21 cellular contexts compared by ENCODE assay signal in genomic region chr4:7333024-7333780, GRCh38.
"Had no signal": no experiment of that assay in that cellular context is flagged by ENCODE, and none has a peak within 500 bp of the region (broad histone marks: within the 10 kb centered on the region; RNA-seq: fewer than 3 reads in every experiment).

No MANE protein-coding gene starts in this region.

- H3K27ac Mint-ChIP-seq: activated CD4-positive, alpha-beta memory T cell treated with anti-CD3 and anti-CD28 coated beads, Interleukin-2, amount 10 ng/mL, durations not matched to agents 7 days and 5 days; activated naive CD8-positive, alpha-beta T cell treated with anti-CD3 and anti-CD28 coated beads, Interleukin-2, amount 10 ng/mL, durations not matched to agents 7 days and 5 days; activated T-cell treated with anti-CD3 and anti-CD28 coated beads, Interleukin-2, amount 50 U/mL, for 72 hours; T-cell had no signal

- H3K9ac ChIP-seq: KMS-11 had no signal

- H3K27ac ChIP-seq: breast epithelium, KMS-11, SK-N-MC had no signal

- H3K4me3 Mint-ChIP-seq: activated CD4-positive, alpha-beta memory T cell treated with anti-CD3 and anti-CD28 coated beads, Interleukin-2, amount 10 ng/mL, durations not matched to agents 7 days and 5 days; activated naive CD8-positive, alpha-beta T cell treated with anti-CD3 and anti-CD28 coated beads, Interleukin-2, amount 10 ng/mL, durations not matched to agents 7 days and 5 days; activated T-cell treated with anti-CD3 and anti-CD28 coated beads, Interleukin-2, amount 50 U/mL, for 72 hours; T-cell had no signal

- H3K4me3 ChIP-seq: adrenal gland, breast epithelium, SK-N-MC had no signal

- H3K36me3 ChIP-seq: adrenal gland, breast epithelium had no signal

- H3K4me1 Mint-ChIP-seq: activated CD4-positive, alpha-beta memory T cell treated with anti-CD3 and anti-CD28 coated beads, Interleukin-2, amount 10 ng/mL, durations not matched to agents 7 days and 5 days; activated naive CD8-positive, alpha-beta T cell treated with anti-CD3 and anti-CD28 coated beads, Interleukin-2, amount 10 ng/mL, durations not matched to agents 7 days and 5 days; T-cell had no signal

- H3K4me1 ChIP-seq: adrenal gland, breast epithelium had no signal

- DNase-seq: activated CD4-positive, alpha-beta memory T cell treated with anti-CD3 and anti-CD28 coated beads, Interleukin-2, amount 10 ng/mL, durations not matched to agents 7 days and 5 days; activated CD4-positive, alpha-beta T cell treated with anti-CD3 and anti-CD28 coated beads, Interleukin-2, amount 50 U/mL, for 1 hour; activated CD4-positive, CD25-positive, alpha-beta regulatory T cell; activated CD8-positive, alpha-beta memory T cell treated with anti-CD3 and anti-CD28 coated beads, Interleukin-2, amount 50 U/mL, for 4 hours; activated naive CD4-positive, alpha-beta T cell treated with anti-CD3 and anti-CD28 coated beads, Interleukin-2, amount 50 U/mL, for 16 hours; activated naive CD8-positive, alpha-beta T cell treated with anti-CD3 and anti-CD28 coated beads, Interleukin-2, amount 10 ng/mL, durations not matched to agents 7 days and 5 days; activated T-cell treated with anti-CD3 and anti-CD28 coated beads, Interleukin-2, amount 50 U/mL, for 72 hours; NCI-H1092; NCI-H1417 treated with DMSO at 0.1 percent for 48 hours; NCI-H1694; NCI-H2029; NCI-H2107; NCI-H446 treated with DMSO at 0.1 percent for 48 hours; NCI-H526; T-cell; T-helper 2 cell; T1000 had no signal

- H3K9me3 ChIP-seq: adrenal gland, breast epithelium had no signal

- H3K9me3 Mint-ChIP-seq: activated CD4-positive, alpha-beta memory T cell treated with anti-CD3 and anti-CD28 coated beads, Interleukin-2, amount 10 ng/mL, durations not matched to agents 7 days and 5 days; activated T-cell treated with anti-CD3 and anti-CD28 coated beads, Interleukin-2, amount 50 U/mL, for 72 hours had no signal

- H3K36me3 Mint-ChIP-seq: activated naive CD8-positive, alpha-beta T cell treated with anti-CD3 and anti-CD28 coated beads, Interleukin-2, amount 10 ng/mL, durations not matched to agents 7 days and 5 days; T-cell had no signal

- ATAC-seq: activated T-cell treated with anti-CD3 and anti-CD28 coated beads, Interleukin-2, amount 50 U/mL, for 72 hours; T-cell had no signal

- H3K4me2 ChIP-seq: KMS-11 had no signal

- H3K27me3 ChIP-seq: adrenal gland, breast epithelium had no signal

- H3K27me3 Mint-ChIP-seq: activated CD4-positive, alpha-beta memory T cell treated with anti-CD3 and anti-CD28 coated beads, Interleukin-2, amount 10 ng/mL, durations not matched to agents 7 days and 5 days; activated naive CD8-positive, alpha-beta T cell treated with anti-CD3 and anti-CD28 coated beads, Interleukin-2, amount 10 ng/mL, durations not matched to agents 7 days and 5 days had no signal
